In the genomic region with DNA sequence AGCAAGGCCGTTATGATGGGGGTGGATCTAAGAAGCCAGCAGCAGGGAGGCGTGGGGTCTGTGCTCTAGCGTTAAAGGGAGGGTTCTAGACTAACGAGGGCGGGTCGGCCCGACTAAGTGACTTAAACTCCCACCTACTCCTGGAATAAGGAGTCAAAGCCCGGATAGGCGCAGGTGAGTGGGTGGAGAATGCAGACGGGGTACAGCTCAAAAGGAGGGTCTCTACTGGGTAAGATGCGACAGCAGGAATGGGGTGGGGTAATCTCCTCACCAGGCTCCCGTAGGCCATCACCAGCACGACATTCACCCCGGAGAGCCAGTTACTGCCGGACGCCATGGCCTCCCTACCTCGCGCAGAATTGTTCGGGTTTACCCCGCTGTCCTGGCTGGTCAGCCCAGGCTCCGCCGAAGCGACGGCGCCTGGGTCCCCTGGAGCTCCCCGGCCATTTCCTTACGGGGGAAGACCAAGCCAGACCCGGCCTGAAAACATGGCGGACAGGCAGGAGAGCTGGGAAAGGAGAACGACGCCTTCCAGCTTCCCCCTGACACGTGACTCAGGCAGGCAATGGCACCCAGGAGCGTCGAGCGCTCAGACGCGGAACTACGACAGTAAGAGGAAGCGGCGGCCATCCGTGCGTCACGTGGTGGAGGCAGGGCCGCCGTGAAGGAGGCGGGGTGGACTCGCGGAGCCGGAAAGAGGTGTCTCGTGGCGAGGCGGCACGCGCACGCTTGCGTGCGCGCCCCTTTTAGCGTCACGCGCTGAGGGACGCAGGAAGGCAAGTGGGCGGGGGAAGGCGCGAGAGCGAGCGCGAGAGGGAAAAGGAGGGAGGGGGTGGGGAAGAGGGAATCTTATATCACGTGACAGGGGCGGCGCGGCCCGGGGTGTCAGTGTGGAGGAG, we compare ENCODE assay signal across 8 cellular contexts. TPM values are rescaled to one million over a fixed set of nuclear protein-coding genes. Genes with fewer than 3 reads are reported as not detected.
A peak's percentile ranks its signal among the peaks of the same experiment; 100 is the strongest.
DNase-seq lines count a peak whose midpoint lies in the region; ATAC-seq lines count a peak whose summit lies in the region.

A gene with protein sequence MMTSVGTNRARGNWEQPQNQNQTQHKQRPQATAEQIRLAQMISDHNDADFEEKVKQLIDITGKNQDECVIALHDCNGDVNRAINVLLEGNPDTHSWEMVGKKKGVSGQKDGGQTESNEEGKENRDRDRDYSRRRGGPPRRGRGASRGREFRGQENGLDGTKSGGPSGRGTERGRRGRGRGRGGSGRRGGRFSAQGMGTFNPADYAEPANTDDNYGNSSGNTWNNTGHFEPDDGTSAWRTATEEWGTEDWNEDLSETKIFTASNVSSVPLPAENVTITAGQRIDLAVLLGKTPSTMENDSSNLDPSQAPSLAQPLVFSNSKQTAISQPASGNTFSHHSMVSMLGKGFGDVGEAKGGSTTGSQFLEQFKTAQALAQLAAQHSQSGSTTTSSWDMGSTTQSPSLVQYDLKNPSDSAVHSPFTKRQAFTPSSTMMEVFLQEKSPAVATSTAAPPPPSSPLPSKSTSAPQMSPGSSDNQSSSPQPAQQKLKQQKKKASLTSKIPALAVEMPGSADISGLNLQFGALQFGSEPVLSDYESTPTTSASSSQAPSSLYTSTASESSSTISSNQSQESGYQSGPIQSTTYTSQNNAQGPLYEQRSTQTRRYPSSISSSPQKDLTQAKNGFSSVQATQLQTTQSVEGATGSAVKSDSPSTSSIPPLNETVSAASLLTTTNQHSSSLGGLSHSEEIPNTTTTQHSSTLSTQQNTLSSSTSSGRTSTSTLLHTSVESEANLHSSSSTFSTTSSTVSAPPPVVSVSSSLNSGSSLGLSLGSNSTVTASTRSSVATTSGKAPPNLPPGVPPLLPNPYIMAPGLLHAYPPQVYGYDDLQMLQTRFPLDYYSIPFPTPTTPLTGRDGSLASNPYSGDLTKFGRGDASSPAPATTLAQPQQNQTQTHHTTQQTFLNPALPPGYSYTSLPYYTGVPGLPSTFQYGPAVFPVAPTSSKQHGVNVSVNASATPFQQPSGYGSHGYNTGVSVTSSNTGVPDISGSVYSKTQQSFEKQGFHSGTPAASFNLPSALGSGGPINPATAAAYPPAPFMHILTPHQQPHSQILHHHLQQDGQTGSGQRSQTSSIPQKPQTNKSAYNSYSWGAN (plus strand): TSS at position 885 of the 899 bp plus-strand sequence. CDS start 4,169 bp downstream, outside the sequence.

- DNase-seq in NCI-H1092 treated with DMSO at 0.1 percent for 48 hours (lab: John Stamatoyannopoulos, UW) (peak; percentile 100), SKM-1 (lab: John Stamatoyannopoulos, UW; ENCODE audit: unreplicated experiment) (peak; percentile 100), glomerular endothelial cell (ENCODE audit: extremely low read depth, low read depth, low spot score) (peak; percentile 85), occipital lobe (lab: John Stamatoyannopoulos, UW) (peak; percentile 97)
- DNase-seq in activated naive CD4-positive, alpha-beta T cell treated with anti-CD3 and anti-CD28 coated beads, Interleukin-2, amount 50 U/mL, for 72 hours (ENCODE audit: low spot score in 2 of 2) = peak; percentile 95 to 100

- peaks cover 51 to 65% of the 10 kb centered on the region in 2 donors for H3K36me3 Mint-ChIP-seq in activated naive CD4-positive, alpha-beta T cell treated with anti-CD3 and anti-CD28 coated beads, Interleukin-2, amount 50 U/mL, for 72 hours

- H3K27ac ChIP-seq in temporal lobe (ENCODE audit: low read depth, low read length) = peak within 1 kb of the TSS; percentile 91

- peaks cover 0 to 4% of the 10 kb centered on the region in 2 donors for H3K9me3 Mint-ChIP-seq in activated naive CD4-positive, alpha-beta T cell treated with anti-CD3 and anti-CD28 coated beads, Interleukin-2, amount 50 U/mL, for 72 hours

- peak within 1 kb of the TSS; percentile 97 to 100 for H3K27ac Mint-ChIP-seq in activated naive CD4-positive, alpha-beta T cell treated with anti-CD3 and anti-CD28 coated beads, Interleukin-2, amount 50 U/mL, for 72 hours

- peak; percentile 93 for ATAC-seq in HG02610 (IDR thresholded peaks at IDR 0.05; ENCODE audit: unreplicated experiment)
- ATAC-seq in activated naive CD4-positive, alpha-beta T cell treated with anti-CD3 and anti-CD28 coated beads, Interleukin-2, amount 50 U/mL, for 72 hours = peak; percentile 94 to 96

- peak within 1 kb of the TSS; percentile 99 for H3K4me3 ChIP-seq in GM08714 (ENCODE audit: low read length)

RNA-seq across cellular contexts. Expression of the gene that starts here (rescaled TPM):
- total RNA-seq in activated naive CD4-positive, alpha-beta T cell treated with anti-CD3 and anti-CD28 coated beads, Interleukin-2, amount 50 U/mL, for 72 hours = 100 to 1,000 TPM; 188 to 240 TPM
- total RNA-seq in glomerular endothelial cell (95.6 and 120 TPM in 2 replicates), occipital lobe (43.5 TPM), temporal lobe (44.0 TPM)

Comparison
In these comparisons a context has a peak if more than half of its experiments do, and no peak if none do; other contexts are left out.
1. Peak in every context shown above with its lines: DNase-seq, ATAC-seq, H3K4me3 ChIP-seq and H3K27ac ChIP-seq.